In the genomic region with DNA sequence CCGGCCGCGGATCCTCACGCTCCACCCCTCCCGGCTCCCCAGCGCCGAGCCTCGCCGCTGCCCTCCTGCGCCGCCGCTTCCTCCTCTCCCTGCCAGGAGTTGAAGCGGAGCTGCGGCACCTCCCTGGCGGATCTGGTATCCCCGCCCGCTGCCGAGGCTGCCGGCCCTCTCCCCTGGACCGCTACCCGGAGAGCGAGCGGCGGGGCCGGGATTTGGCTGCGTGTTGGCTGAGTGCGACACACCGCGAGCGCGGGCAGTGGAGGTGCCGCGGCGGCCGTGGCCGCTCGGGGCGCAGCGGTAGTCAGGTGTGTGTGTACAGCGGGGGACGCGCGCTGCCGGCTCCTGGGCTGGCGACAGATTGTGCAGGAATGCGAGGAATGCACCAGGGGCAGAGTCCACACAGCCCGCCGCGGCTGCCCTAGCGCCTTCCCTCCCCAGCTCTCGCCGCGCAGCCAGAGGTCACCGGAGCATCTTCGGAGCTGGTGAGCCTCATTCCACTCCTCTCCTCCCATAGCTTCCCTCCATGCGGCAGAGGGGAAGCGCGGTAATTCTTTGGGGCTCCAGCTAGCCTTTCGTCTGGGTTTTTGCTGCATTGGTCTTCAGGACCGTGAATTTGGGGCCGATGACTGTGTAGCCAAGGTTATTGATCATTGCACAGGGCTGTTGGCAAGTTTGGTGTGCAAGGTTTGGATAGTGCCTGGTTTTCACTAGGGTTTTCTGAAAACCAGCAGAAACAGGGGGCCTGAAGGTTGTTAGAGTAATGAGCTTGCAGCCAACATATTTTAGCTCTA, we compare ENCODE assay signal across 7 cellular contexts. TPM values are rescaled to one million over a fixed set of nuclear protein-coding genes. Genes with fewer than 3 reads are reported as not detected.
DNase-seq lines count a peak whose midpoint lies in the region; ATAC-seq and TF ChIP-seq lines count a peak whose summit lies in the region.

No MANE protein-coding gene starts in this region.

- H3K27ac ChIP-seq in GM23338 (ENCODE audit: low read depth) (peak overlapping the region; percentile 94), KOPT-K1 (ENCODE audit: low read depth, low read length, poor library complexity, severe bottlenecking) (peak overlapping the region; percentile 43)

- H3K27me3 ChIP-seq in GM23338 (ENCODE audit: insufficient read depth): no peaks in the 10 kb centered on the region

- TF ChIP-seq CTCF in GM10266 (IDR thresholded peaks at IDR 0.05; ENCODE audit: control insufficient read depth, insufficient read depth, low read depth, missing control alignments) (peak; percentile 48), GM23338 (conservative IDR thresholded peaks at IDR 0.05; ENCODE audit: low read depth in 2 of 2) (peak in 1 of 2 experiments; percentile 6; a peak in 1 of 4 replicates)

- H3K4me1 ChIP-seq in GM23338 (ENCODE audit: insufficient read depth): peaks cover 43% of the 10 kb centered on the region

- H3K4me2 ChIP-seq in GM23338: peak overlapping the region; percentile 90

- DNase-seq in GM10266 (ENCODE audit: extremely low spot score) (peak; percentile 57), GM23338 (ENCODE audit: low spot score) (peak; percentile 97), T-helper 22 cell (ENCODE audit: low read depth) (peak; percentile 37), islet precursor cell (peak; percentile 97)
- peak in 1 of 2 donors; percentile 37 for DNase-seq in central memory CD8-positive, alpha-beta T cell (ENCODE audit: low spot score in 2 of 2)
- DNase-seq in stimulated activated CD4-positive, alpha-beta T cell treated with anti-CD3 and anti-CD28 coated beads, Interleukin-15, amount 100 ng/mL, for 1 hour (ENCODE audit: low read depth in 1 of 2, low spot score in 1 of 2): peak; percentile 36 to 44

- peak overlapping the region; percentile 97 for H3K4me3 ChIP-seq in GM23338

- peaks cover 5% of the 10 kb centered on the region for H3K27me3 Mint-ChIP-seq in GM23338 (ENCODE audit: insufficient read depth, low read depth, poor library complexity)
- H3K27me3 Mint-ChIP-seq in central memory CD8-positive, alpha-beta T cell: peaks cover 9% of the 10 kb centered on the region

- H3K36me3 ChIP-seq in GM23338 (ENCODE audit: insufficient read depth): no peaks in the 10 kb centered on the region
- H3K36me3 ChIP-seq in KOPT-K1 (ENCODE audit: insufficient read depth, low read length): no peaks in the 10 kb centered on the region

- peaks cover 38% of the 10 kb centered on the region for H4K20me1 ChIP-seq in GM23338 (replicated peaks; ENCODE audit: insufficient read depth)

- H2AFZ ChIP-seq in GM23338: peak overlapping the region; percentile 60

- peaks cover 49% of the 10 kb centered on the region for H3K79me2 ChIP-seq in GM23338 (replicated peaks; ENCODE audit: insufficient read depth)

- no peaks in the 10 kb centered on the region for H3K9me2 ChIP-seq in GM23338 (ENCODE audit: insufficient read depth)

- peaks cover 3% of the 10 kb centered on the region; the same call in 1 of the 3 replicates for H3K9me3 Mint-ChIP-seq in GM23338
- no peaks in the 10 kb centered on the region for H3K9me3 Mint-ChIP-seq in central memory CD8-positive, alpha-beta T cell

- H3K4me3 Mint-ChIP-seq in GM23338: peak overlapping the region; percentile 93
- peak overlapping the region; percentile 94 for H3K4me3 Mint-ChIP-seq in central memory CD8-positive, alpha-beta T cell

- peaks cover 47% of the 10 kb centered on the region for H3K4me1 Mint-ChIP-seq in GM23338
- peaks cover 20% of the 10 kb centered on the region for H3K4me1 Mint-ChIP-seq in central memory CD8-positive, alpha-beta T cell

- peak; percentile 81 for ATAC-seq in GM23338
- peak; percentile 25 for ATAC-seq in central memory CD8-positive, alpha-beta T cell (replicated peaks; ENCODE audit: extremely low read depth, poor library complexity, severe bottlenecking)

- H3K36me3 Mint-ChIP-seq in GM23338 (ENCODE audit: low read depth): peaks cover 3% of the 10 kb centered on the region; the same call in 1 of the 3 replicates
- peaks cover 6% of the 10 kb centered on the region for H3K36me3 Mint-ChIP-seq in central memory CD8-positive, alpha-beta T cell (ENCODE audit: insufficient read depth)

- H3F3A ChIP-seq in GM23338 (replicated peaks; ENCODE audit: low read depth): peaks cover 4% of the 10 kb centered on the region

- H3K9me3 ChIP-seq in KOPT-K1 (ENCODE audit: insufficient read depth, low read length, poor library complexity, severe bottlenecking): no peaks in the 10 kb centered on the region

- H3K27ac Mint-ChIP-seq in GM23338: peak overlapping the region; percentile 92
- H3K27ac Mint-ChIP-seq in central memory CD8-positive, alpha-beta T cell (ENCODE audit: low read depth): peak overlapping the region; percentile 75

TF ChIP-seq in GM23338, 12 proteins besides CTCF, POLR2A, EP300 and RAD21:
- TF ChIP-seq ZNF114 (CRISPR knock-in tag; IDR thresholded peaks at IDR 0.05) (no peak), EZH2 (IDR thresholded peaks at IDR 0.05; ENCODE audit: low read depth, unreplicated experiment) (no peak), NANOG (IDR thresholded peaks at IDR 0.05; ENCODE audit: borderline replicate concordance) (no peak), POLR2AphosphoS5 (IDR thresholded peaks at IDR 0.05; ENCODE audit: low read depth) (peak; percentile 68), STAT1 (IDR thresholded peaks at IDR 0.05; ENCODE audit: unreplicated experiment) (no peak), CREB1 (CRISPR knock-in tag; IDR thresholded peaks at IDR 0.05; ENCODE audit: low read depth) (peak; percentile 59), ZNF331 (CRISPR knock-in tag; IDR thresholded peaks at IDR 0.05; ENCODE audit: low read depth) (no peak), EZH2phosphoT487 (IDR thresholded peaks at IDR 0.05; ENCODE audit: unreplicated experiment) (no peak), JUNB (IDR thresholded peaks at IDR 0.05; ENCODE audit: unreplicated experiment) (no peak)
- TF ChIP-seq, protein P1, sequence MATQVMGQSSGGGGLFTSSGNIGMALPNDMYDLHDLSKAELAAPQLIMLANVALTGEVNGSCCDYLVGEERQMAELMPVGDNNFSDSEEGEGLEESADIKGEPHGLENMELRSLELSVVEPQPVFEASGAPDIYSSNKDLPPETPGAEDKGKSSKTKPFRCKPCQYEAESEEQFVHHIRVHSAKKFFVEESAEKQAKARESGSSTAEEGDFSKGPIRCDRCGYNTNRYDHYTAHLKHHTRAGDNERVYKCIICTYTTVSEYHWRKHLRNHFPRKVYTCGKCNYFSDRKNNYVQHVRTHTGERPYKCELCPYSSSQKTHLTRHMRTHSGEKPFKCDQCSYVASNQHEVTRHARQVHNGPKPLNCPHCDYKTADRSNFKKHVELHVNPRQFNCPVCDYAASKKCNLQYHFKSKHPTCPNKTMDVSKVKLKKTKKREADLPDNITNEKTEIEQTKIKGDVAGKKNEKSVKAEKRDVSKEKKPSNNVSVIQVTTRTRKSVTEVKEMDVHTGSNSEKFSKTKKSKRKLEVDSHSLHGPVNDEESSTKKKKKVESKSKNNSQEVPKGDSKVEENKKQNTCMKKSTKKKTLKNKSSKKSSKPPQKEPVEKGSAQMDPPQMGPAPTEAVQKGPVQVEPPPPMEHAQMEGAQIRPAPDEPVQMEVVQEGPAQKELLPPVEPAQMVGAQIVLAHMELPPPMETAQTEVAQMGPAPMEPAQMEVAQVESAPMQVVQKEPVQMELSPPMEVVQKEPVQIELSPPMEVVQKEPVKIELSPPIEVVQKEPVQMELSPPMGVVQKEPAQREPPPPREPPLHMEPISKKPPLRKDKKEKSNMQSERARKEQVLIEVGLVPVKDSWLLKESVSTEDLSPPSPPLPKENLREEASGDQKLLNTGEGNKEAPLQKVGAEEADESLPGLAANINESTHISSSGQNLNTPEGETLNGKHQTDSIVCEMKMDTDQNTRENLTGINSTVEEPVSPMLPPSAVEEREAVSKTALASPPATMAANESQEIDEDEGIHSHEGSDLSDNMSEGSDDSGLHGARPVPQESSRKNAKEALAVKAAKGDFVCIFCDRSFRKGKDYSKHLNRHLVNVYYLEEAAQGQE (IDR thresholded peaks at IDR 0.05; ENCODE audit: unreplicated experiment): no peak
- TF ChIP-seq, protein P2, sequence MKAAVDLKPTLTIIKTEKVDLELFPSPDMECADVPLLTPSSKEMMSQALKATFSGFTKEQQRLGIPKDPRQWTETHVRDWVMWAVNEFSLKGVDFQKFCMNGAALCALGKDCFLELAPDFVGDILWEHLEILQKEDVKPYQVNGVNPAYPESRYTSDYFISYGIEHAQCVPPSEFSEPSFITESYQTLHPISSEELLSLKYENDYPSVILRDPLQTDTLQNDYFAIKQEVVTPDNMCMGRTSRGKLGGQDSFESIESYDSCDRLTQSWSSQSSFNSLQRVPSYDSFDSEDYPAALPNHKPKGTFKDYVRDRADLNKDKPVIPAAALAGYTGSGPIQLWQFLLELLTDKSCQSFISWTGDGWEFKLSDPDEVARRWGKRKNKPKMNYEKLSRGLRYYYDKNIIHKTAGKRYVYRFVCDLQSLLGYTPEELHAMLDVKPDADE (IDR thresholded peaks at IDR 0.05): no peak

RNA-seq across cellular contexts. Expression of a gene that starts 1.3 kb away (rescaled TPM):
- total RNA-seq in GM23338 (2014; rRNA removed; shearing (Covaris generic)): 66.7 and 92.3 TPM in 2 replicates
- polyA plus RNA-seq in GM23338 (2016; fragmentation: Nextera tagmentation; extraction: Ambion mirVana): 34.6 and 35.7 TPM in 2 replicates

RNA-seq across cellular contexts. Expression of a gene that starts 1.5 kb away (rescaled TPM):
- total RNA-seq in GM23338 (2014; rRNA removed; shearing (Covaris generic)): 0.16 and 1.2 TPM in 2 replicates
- polyA plus RNA-seq in GM23338 (2016; fragmentation: Nextera tagmentation; extraction: Ambion mirVana): 1.3 and 1.8 TPM in 2 replicates
